In genomic region chr9:97697837-97698236, GRCh38 we compare ENCODE assay signal across 7 cellular contexts. TPM values are rescaled to one million over a fixed set of nuclear protein-coding genes. Genes with fewer than 3 reads are reported as not detected.
DNase-seq lines count a peak whose midpoint lies in the region; ATAC-seq and TF ChIP-seq lines count a peak whose summit lies in the region.

No MANE protein-coding gene starts in this region.

- no peak overlapping the region for H3K9ac ChIP-seq in HUES6 (ENCODE audit: low read length)
- H3K9ac ChIP-seq in iPS-20b (ENCODE audit: low read depth, low read length): peak overlapping the region; percentile 72; the same call in 1 of the 2 replicates

- CTCF ChIA-PET in WTC11 (lab: Charles Lee): interaction anchor here (2.3 kb wide), 1 partner anchor 148 kb away, joined by 8 read pairs; no protein-coding TSS in a partner anchor

- TF ChIP-seq CTCF in WTC11 (IDR thresholded peaks at IDR 0.05) (no peak), spleen (IDR thresholded peaks at IDR 0.05 in 8 of 11, conservative IDR thresholded peaks at IDR 0.05 in 3 of 11) (no peak)

- DNase-seq in WTC11 (ENCODE audit: low spot score) (no peak), spleen (no peak), HuH-7.5 (ENCODE audit: low spot score) (no peak), glomerular visceral epithelial cell (ENCODE audit: extremely low spot score) (no peak)

- H3K27me3 Mint-ChIP-seq in WTC11 (ENCODE audit: low read depth): peaks cover 52% of the 10 kb centered on the region

- intact Hi-C loops in spleen (cut with DNase I; ENCODE audit: low total_unique reads): no loop called here

- 36 to 64% (median 43%) methylated on average over 1 of the region's 1 CpG for WGBS in spleen, 5 donors

- no peaks in the 10 kb centered on the region for H3K9me3 ChIP-seq in HUES6 (ENCODE audit: control insufficient read depth, insufficient read depth, low read depth, low read length)
- no peaks in the 10 kb centered on the region for H3K9me3 ChIP-seq in iPS-20b (ENCODE audit: insufficient read depth, low read depth, low read length)
- H3K9me3 ChIP-seq in spleen: no peaks in the 10 kb centered on the region

- POLR2A ChIA-PET in WTC11 (lab: Charles Lee): no interaction called here

- no peaks in the 10 kb centered on the region for H3K36me3 Mint-ChIP-seq in WTC11

- ATAC-seq in WTC11 (no peak), GM21786 (IDR thresholded peaks at IDR 0.05; ENCODE audit: unreplicated experiment) (no peak)

- H3K27ac ChIP-seq in HUES6 (ENCODE audit: low read depth, low read length): no peak overlapping the region
- H3K27ac ChIP-seq in iPS-20b (ENCODE audit: low read length): no peak overlapping the region
- peak overlapping the region in 7 of 8 donors; percentile 89 to 97 (median 93) for H3K27ac ChIP-seq in spleen

- H3K4me1 ChIP-seq in HUES6 (ENCODE audit: control insufficient read depth, insufficient read depth, low read length): peaks cover 11% of the 10 kb centered on the region; the same call in 1 of the 2 replicates
- H3K4me1 ChIP-seq in iPS-20b (ENCODE audit: insufficient read depth, low read length): 0 out of 2 replicates have a peak, but pooled peaks cover 4% of the 10 kb centered on the region
- H3K4me1 ChIP-seq in spleen: peaks cover 23 to 61% (median 43%) of the 10 kb centered on the region in 6 donors

- H3K27me3 ChIP-seq in HUES6 (ENCODE audit: control insufficient read depth, insufficient read depth, low read length) (peaks cover 18% of the 10 kb centered on the region), iPS-20b (ENCODE audit: insufficient read depth, low read length) (peaks cover 36% of the 10 kb centered on the region), spleen (replicated peaks in 1 of 7) (no peaks in the 10 kb centered on the region)

- TF ChIP-seq POLR2A in spleen (IDR thresholded peaks at IDR 0.05): no peak

- H3K36me3 ChIP-seq in HUES6 (ENCODE audit: control insufficient read depth, insufficient read depth, low read length) (0 out of 2 replicates have a peak, but pooled peaks cover 3% of the 10 kb centered on the region), iPS-20b (ENCODE audit: insufficient read depth, low read depth, low read length) (no peaks in the 10 kb centered on the region), spleen (peaks cover 0 to 8% (median 1%) of the 10 kb centered on the region in 6 donors)

- H3K4me3 ChIP-seq in HUES6 (ENCODE audit: low read depth, low read length) (peak overlapping the region; percentile 93), iPS-20b (ENCODE audit: low read length) (peak overlapping the region; percentile 71), spleen (peak overlapping the region in 4 of 8 donors; percentile 69 to 87 (median 70))

- H3K4me1 Mint-ChIP-seq in WTC11: peaks cover 20% of the 10 kb centered on the region

- H3K4me3 Mint-ChIP-seq in WTC11: peak overlapping the region; percentile 78

- no peaks in the 10 kb centered on the region for H3K9me3 Mint-ChIP-seq in WTC11

- H3K27ac Mint-ChIP-seq in WTC11: no peak overlapping the region

TF ChIP-seq in WTC11, 78 proteins besides CTCF, POLR2A, EP300 and RAD21:
- TF ChIP-seq ESRRA (CRISPR knock-in tag; IDR thresholded peaks at IDR 0.05; ENCODE audit: borderline replicate concordance) (no peak), NR3C1 (CRISPR knock-in tag; conservative IDR thresholded peaks at IDR 0.05; ENCODE audit: low read depth) (no peak), GABPB1 (CRISPR knock-in tag; IDR thresholded peaks at IDR 0.05) (no peak), ZNF232 (CRISPR knock-in tag; IDR thresholded peaks at IDR 0.05) (no peak), PRRX2 (CRISPR knock-in tag; IDR thresholded peaks at IDR 0.05) (no peak), EMX1 (CRISPR knock-in tag; IDR thresholded peaks at IDR 0.05) (no peak), NR1H2 (CRISPR knock-in tag; IDR thresholded peaks at IDR 0.05) (no peak), CREM (CRISPR knock-in tag; IDR thresholded peaks at IDR 0.05) (no peak), ELF4 (CRISPR knock-in tag; IDR thresholded peaks at IDR 0.05; ENCODE audit: low read depth) (no peak), SMAD3 (CRISPR knock-in tag; IDR thresholded peaks at IDR 0.05; ENCODE audit: borderline replicate concordance) (no peak), ZNF416 (CRISPR knock-in tag; IDR thresholded peaks at IDR 0.05) (no peak), TEAD1 (CRISPR knock-in tag; IDR thresholded peaks at IDR 0.05) (no peak), JUN (CRISPR knock-in tag; IDR thresholded peaks at IDR 0.05) (no peak), KAT7 (CRISPR knock-in tag; IDR thresholded peaks at IDR 0.05; ENCODE audit: borderline replicate concordance) (no peak)
- TF ChIP-seq, protein P1, sequence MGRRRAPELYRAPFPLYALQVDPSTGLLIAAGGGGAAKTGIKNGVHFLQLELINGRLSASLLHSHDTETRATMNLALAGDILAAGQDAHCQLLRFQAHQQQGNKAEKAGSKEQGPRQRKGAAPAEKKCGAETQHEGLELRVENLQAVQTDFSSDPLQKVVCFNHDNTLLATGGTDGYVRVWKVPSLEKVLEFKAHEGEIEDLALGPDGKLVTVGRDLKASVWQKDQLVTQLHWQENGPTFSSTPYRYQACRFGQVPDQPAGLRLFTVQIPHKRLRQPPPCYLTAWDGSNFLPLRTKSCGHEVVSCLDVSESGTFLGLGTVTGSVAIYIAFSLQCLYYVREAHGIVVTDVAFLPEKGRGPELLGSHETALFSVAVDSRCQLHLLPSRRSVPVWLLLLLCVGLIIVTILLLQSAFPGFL (CRISPR knock-in tag; IDR thresholded peaks at IDR 0.05; ENCODE audit: borderline replicate concordance): no peak

RNA-seq across cellular contexts. Expression of gene XPA, which starts 0.7 kb away (rescaled TPM):
- total RNA-seq in WTC11 (2021) (2.7 to 3.6 TPM (median 3.0 TPM) in 3 replicates), spleen (10 to 100 TPM; 12.6 to 24.2 (median 16.7) TPM)
- 10 to 100 TPM; 11.4 to 18.6 (median 14.0) TPM for polyA plus RNA-seq in spleen

Comparison
In these comparisons a context has a peak if more than half of its experiments do, and no peak if none do; other contexts are left out.
1. H3K27ac ChIP-seq: peak in spleen (7 of 8); none in HUES6 (single experiment) and iPS-20b (single experiment).